ENCODE assay signal across 8 cellular contexts in genomic region chr17:42682400-42683384, GRCh38. TPM values are rescaled to one million over a fixed set of nuclear protein-coding genes. Genes with fewer than 3 reads are reported as not detected.
DNase-seq lines count a peak whose midpoint lies in the region; TF ChIP-seq lines count a peak whose summit lies in the region.

TSS of gene CNTNAP1 (plus strand) at chr17:42682531. CDS start at chr17:42682830, 299 bp downstream.

- H3K27me3 ChIP-seq in BE2C (no peaks in the 10 kb centered on the region), hepatocyte (no peaks in the 10 kb centered on the region)

- peaks cover under 1% of the 10 kb centered on the region for H3K4me1 ChIP-seq in BE2C
- H3K4me1 ChIP-seq in hepatocyte (ENCODE audit: insufficient read depth) = peaks cover 22% of the 10 kb centered on the region

- H3K9me2 ChIP-seq in hepatocyte (replicated peaks; ENCODE audit: insufficient read depth) = no peaks in the 10 kb centered on the region

- TF ChIP-seq POLR2A in GM18526 (IDR thresholded peaks at IDR 0.05; ENCODE audit: extremely low read depth, insufficient read length) = peak; percentile 19

- H3K79me2 ChIP-seq in hepatocyte = peaks cover 2% of the 10 kb centered on the region

- TF ChIP-seq CTCF in BE2C (IDR thresholded peaks at IDR 0.05; ENCODE audit: low read depth, low read length) (no peak), astrocyte of the spinal cord (IDR thresholded peaks at IDR 0.05; ENCODE audit: low read depth, low read length) (no peak), hepatocyte (IDR thresholded peaks at IDR 0.05; ENCODE audit: poor library complexity) (no peak), retinal pigment epithelial cell (conservative IDR thresholded peaks at IDR 0.05; ENCODE audit: low read depth, low read length) (no peak)

- H2AFZ ChIP-seq in hepatocyte = peak within 1 kb of the TSS; percentile 3

- H3K4me2 ChIP-seq in hepatocyte = peak within 1 kb of the TSS; percentile 96

- peak; percentile 79 for DNase-seq in BE2C
- DNase-seq in NCI-H82 treated with DMSO at 0.1 percent for 48 hours (lab: John Stamatoyannopoulos, UW; ENCODE audit: unreplicated experiment) = peak; percentile 40
- DNase-seq in astrocyte of the spinal cord (ENCODE audit: low read depth, low spot score) = peak; percentile 80
- peak; percentile 87 for DNase-seq in hepatocyte (ENCODE audit: low spot score)
- no peak for DNase-seq in retinal pigment epithelial cell (ENCODE audit: low read depth)
- DNase-seq in COLO829 (ENCODE audit: low spot score) = no peak
- no peak for DNase-seq in NK-92 (lab: John Stamatoyannopoulos, UW; ENCODE audit: unreplicated experiment)

- peak within 1 kb of the TSS; percentile 53 for H3K27ac ChIP-seq in hepatocyte

- in situ Hi-C loops in astrocyte of the spinal cord (cut with HindIII; ENCODE audit: low sequenced_read_pairs) = no loop called here

- H3K9me3 ChIP-seq in BE2C = no peaks in the 10 kb centered on the region
- H3K9me3 ChIP-seq in hepatocyte (ENCODE audit: low read depth) = no peaks in the 10 kb centered on the region

- H3K4me3 ChIP-seq in BE2C (ENCODE audit: low read depth, low read length) (peak within 1 kb of the TSS; percentile 83), astrocyte of the spinal cord (ENCODE audit: low read depth, low read length) (peak within 1 kb of the TSS; percentile 61), hepatocyte (peak within 1 kb of the TSS; percentile 36), retinal pigment epithelial cell (ENCODE audit: low read length) (peak within 1 kb of the TSS; percentile 36)

- WGBS in hepatocyte (ENCODE audit: low lambda C conversion rate, missing lambda C conversion rate) = under 1% methylated on average over 41 of the region's 51 CpGs

- H4K20me1 ChIP-seq in hepatocyte (ENCODE audit: insufficient read depth, poor library complexity, severe bottlenecking) = no peaks in the 10 kb centered on the region

- peaks cover 21% of the 10 kb centered on the region for H3K36me3 ChIP-seq in BE2C
- H3K36me3 ChIP-seq in hepatocyte (replicated peaks; ENCODE audit: insufficient read depth, low read depth) = no peaks in the 10 kb centered on the region

RNA-seq across cellular contexts. Expression of gene CNTNAP1, which starts in this region (rescaled TPM):
- polyA plus RNA-seq in BE2C (2012; ENCODE audit: insufficient read depth, insufficient read length, low read depth) = 73.9 TPM
- total RNA-seq in hepatocyte = 3.6 and 4.4 TPM in 2 replicates
- polyA plus RNA-seq in hepatocyte = 2.0 and 2.6 TPM in 2 replicates

Comparison
In these comparisons a context has a peak if more than half of its experiments do, and no peak if none do; other contexts are left out.
1. DNase-seq: peak in BE2C (single experiment), NCI-H82 treated with DMSO at 0.1 percent for 48 hours (single experiment), astrocyte of the spinal cord (single experiment) and hepatocyte (single experiment); none in retinal pigment epithelial cell (single experiment), COLO829 (single experiment) and NK-92 (single experiment).
2. Peak in every context shown above with its lines, with median percentiles within 50 percentile points of each other: H3K4me3 ChIP-seq.